9 cellular contexts compared by ENCODE assay signal in the genomic region with DNA sequence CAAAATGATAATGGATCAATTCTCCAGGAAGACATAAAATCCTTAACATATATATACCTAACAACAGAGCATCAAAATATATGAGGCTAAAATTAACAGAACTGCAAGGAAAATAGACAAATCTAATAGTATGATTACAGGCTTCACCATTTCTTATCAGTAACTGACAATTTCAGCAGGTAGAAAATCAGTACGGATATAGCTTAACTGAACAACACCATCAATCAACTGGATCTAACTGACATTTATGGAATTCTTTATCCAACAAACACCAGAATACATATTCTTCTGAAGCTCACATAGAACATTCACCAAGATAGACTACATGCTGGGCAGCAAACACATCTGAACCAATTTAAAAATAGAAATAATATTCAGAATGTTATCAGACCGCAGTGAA.
"Had no signal": no experiment of that assay in that cellular context is flagged by ENCODE, and none has a peak within 500 bp of the region (broad histone marks: within the 10 kb centered on the region; RNA-seq: fewer than 3 reads in every experiment).

No MANE protein-coding gene starts in this region.

- H3K4me3 Mint-ChIP-seq: GM23338, H9, HFFc6 had no signal

- H3K9me3 ChIP-seq: HAP-1 had no signal

- H3K9ac ChIP-seq: GM23248 had no signal

- H3K27ac ChIP-seq: GM23248 had no signal

- H3K4me2 ChIP-seq: GM23338 had no signal

- DNase-seq: GM23248, GOT3, H7, H9, HCEC 1CT, HFFc6 had no signal

- H2AFZ ChIP-seq: GM23248, GM23338 had no signal

- H3K36me3 ChIP-seq: HAP-1 had no signal

- H3K4me1 Mint-ChIP-seq: GM23338, H9 had no signal

- ATAC-seq: GM23338, HCT116 had no signal

- H3K4me3 ChIP-seq: GM23248, GM23338, HAP-1 had no signal
